ENCODE assay signal across 1 cellular context in genomic region chr10:78977761-78978305, GRCh38.
TF ChIP-seq lines count a peak whose summit lies in the region.

No MANE protein-coding gene starts in this region.

TF ChIP-seq in HepG2, 621 proteins besides CTCF, POLR2A, EP300 and RAD21 (continued from another document and continues in another):
- TF ChIP-seq, protein P1, sequence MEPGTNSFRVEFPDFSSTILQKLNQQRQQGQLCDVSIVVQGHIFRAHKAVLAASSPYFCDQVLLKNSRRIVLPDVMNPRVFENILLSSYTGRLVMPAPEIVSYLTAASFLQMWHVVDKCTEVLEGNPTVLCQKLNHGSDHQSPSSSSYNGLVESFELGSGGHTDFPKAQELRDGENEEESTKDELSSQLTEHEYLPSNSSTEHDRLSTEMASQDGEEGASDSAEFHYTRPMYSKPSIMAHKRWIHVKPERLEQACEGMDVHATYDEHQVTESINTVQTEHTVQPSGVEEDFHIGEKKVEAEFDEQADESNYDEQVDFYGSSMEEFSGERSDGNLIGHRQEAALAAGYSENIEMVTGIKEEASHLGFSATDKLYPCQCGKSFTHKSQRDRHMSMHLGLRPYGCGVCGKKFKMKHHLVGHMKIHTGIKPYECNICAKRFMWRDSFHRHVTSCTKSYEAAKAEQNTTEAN (CRISPR knock-in tag; conservative IDR thresholded peaks at IDR 0.05): no peak
- TF ChIP-seq PAF1 (CRISPR knock-in tag; IDR thresholded peaks at IDR 0.05) (no peak), BATF2 (CRISPR knock-in tag; IDR thresholded peaks at IDR 0.05) (no peak), SKIL (CRISPR knock-in tag; IDR thresholded peaks at IDR 0.05; ENCODE audit: borderline replicate concordance) (peak; percentile 76), NFIB (CRISPR knock-in tag; IDR thresholded peaks at IDR 0.05; ENCODE audit: borderline replicate concordance) (no peak), MBD4 (IDR thresholded peaks at IDR 0.05; ENCODE audit: borderline replicate concordance, low read length) (no peak), ZFP90 (CRISPR knock-in tag; IDR thresholded peaks at IDR 0.05; ENCODE audit: borderline replicate concordance) (no peak), HOXD1 (CRISPR knock-in tag; IDR thresholded peaks at IDR 0.05) (no peak), JARID2 (CRISPR knock-in tag; IDR thresholded peaks at IDR 0.05; ENCODE audit: insufficient replicate concordance) (no peak), PHF8 (CRISPR knock-in tag; IDR thresholded peaks at IDR 0.05) (no peak), ZNF343 (CRISPR knock-in tag; IDR thresholded peaks at IDR 0.05) (no peak), PRMT3 (CRISPR knock-in tag; IDR thresholded peaks at IDR 0.05; ENCODE audit: borderline replicate concordance, low read depth) (no peak), ZNF660 (CRISPR knock-in tag; IDR thresholded peaks at IDR 0.05; ENCODE audit: borderline replicate concordance, low read depth) (no peak), MXD1 (CRISPR knock-in tag; IDR thresholded peaks at IDR 0.05) (no peak), GABPB1 (CRISPR knock-in tag; IDR thresholded peaks at IDR 0.05) (peak; percentile 36; the same call in 1 of the 2 replicates), ZFYVE20 (CRISPR knock-in tag; IDR thresholded peaks at IDR 0.05; ENCODE audit: borderline replicate concordance, low read depth) (no peak), ZNF407 (CRISPR knock-in tag; IDR thresholded peaks at IDR 0.05; ENCODE audit: not compliant biosample characterization) (no peak), ZNF253 (CRISPR knock-in tag; IDR thresholded peaks at IDR 0.05; ENCODE audit: borderline replicate concordance) (no peak), CHCHD3 (CRISPR knock-in tag; IDR thresholded peaks at IDR 0.05) (no peak), ATAD3A (CRISPR knock-in tag; IDR thresholded peaks at IDR 0.05) (no peak), KDM2A (CRISPR knock-in tag; IDR thresholded peaks at IDR 0.05; ENCODE audit: borderline replicate concordance, low read depth) (peak; percentile 54; the same call in 1 of the 2 replicates), DR1 (CRISPR knock-in tag; IDR thresholded peaks at IDR 0.05) (no peak), THAP9 (CRISPR knock-in tag; IDR thresholded peaks at IDR 0.05; ENCODE audit: borderline replicate concordance) (no peak; the same call in 1 of the 2 replicates)
- TF ChIP-seq, protein P2, sequence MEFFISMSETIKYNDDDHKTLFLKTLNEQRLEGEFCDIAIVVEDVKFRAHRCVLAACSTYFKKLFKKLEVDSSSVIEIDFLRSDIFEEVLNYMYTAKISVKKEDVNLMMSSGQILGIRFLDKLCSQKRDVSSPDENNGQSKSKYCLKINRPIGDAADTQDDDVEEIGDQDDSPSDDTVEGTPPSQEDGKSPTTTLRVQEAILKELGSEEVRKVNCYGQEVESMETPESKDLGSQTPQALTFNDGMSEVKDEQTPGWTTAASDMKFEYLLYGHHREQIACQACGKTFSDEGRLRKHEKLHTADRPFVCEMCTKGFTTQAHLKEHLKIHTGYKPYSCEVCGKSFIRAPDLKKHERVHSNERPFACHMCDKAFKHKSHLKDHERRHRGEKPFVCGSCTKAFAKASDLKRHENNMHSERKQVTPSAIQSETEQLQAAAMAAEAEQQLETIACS (CRISPR knock-in tag; IDR thresholded peaks at IDR 0.05): no peak
- TF ChIP-seq, protein P3, sequence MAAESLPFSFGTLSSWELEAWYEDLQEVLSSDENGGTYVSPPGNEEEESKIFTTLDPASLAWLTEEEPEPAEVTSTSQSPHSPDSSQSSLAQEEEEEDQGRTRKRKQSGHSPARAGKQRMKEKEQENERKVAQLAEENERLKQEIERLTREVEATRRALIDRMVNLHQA (CRISPR knock-in tag; IDR thresholded peaks at IDR 0.05): no peak
- TF ChIP-seq, protein P4, sequence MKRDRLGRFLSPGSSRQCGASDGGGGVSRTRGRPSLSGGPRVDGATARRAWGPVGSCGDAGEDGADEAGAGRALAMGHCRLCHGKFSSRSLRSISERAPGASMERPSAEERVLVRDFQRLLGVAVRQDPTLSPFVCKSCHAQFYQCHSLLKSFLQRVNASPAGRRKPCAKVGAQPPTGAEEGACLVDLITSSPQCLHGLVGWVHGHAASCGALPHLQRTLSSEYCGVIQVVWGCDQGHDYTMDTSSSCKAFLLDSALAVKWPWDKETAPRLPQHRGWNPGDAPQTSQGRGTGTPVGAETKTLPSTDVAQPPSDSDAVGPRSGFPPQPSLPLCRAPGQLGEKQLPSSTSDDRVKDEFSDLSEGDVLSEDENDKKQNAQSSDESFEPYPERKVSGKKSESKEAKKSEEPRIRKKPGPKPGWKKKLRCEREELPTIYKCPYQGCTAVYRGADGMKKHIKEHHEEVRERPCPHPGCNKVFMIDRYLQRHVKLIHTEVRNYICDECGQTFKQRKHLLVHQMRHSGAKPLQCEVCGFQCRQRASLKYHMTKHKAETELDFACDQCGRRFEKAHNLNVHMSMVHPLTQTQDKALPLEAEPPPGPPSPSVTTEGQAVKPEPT (CRISPR knock-in tag; IDR thresholded peaks at IDR 0.05; ENCODE audit: low read depth): no peak
- TF ChIP-seq, protein P5, sequence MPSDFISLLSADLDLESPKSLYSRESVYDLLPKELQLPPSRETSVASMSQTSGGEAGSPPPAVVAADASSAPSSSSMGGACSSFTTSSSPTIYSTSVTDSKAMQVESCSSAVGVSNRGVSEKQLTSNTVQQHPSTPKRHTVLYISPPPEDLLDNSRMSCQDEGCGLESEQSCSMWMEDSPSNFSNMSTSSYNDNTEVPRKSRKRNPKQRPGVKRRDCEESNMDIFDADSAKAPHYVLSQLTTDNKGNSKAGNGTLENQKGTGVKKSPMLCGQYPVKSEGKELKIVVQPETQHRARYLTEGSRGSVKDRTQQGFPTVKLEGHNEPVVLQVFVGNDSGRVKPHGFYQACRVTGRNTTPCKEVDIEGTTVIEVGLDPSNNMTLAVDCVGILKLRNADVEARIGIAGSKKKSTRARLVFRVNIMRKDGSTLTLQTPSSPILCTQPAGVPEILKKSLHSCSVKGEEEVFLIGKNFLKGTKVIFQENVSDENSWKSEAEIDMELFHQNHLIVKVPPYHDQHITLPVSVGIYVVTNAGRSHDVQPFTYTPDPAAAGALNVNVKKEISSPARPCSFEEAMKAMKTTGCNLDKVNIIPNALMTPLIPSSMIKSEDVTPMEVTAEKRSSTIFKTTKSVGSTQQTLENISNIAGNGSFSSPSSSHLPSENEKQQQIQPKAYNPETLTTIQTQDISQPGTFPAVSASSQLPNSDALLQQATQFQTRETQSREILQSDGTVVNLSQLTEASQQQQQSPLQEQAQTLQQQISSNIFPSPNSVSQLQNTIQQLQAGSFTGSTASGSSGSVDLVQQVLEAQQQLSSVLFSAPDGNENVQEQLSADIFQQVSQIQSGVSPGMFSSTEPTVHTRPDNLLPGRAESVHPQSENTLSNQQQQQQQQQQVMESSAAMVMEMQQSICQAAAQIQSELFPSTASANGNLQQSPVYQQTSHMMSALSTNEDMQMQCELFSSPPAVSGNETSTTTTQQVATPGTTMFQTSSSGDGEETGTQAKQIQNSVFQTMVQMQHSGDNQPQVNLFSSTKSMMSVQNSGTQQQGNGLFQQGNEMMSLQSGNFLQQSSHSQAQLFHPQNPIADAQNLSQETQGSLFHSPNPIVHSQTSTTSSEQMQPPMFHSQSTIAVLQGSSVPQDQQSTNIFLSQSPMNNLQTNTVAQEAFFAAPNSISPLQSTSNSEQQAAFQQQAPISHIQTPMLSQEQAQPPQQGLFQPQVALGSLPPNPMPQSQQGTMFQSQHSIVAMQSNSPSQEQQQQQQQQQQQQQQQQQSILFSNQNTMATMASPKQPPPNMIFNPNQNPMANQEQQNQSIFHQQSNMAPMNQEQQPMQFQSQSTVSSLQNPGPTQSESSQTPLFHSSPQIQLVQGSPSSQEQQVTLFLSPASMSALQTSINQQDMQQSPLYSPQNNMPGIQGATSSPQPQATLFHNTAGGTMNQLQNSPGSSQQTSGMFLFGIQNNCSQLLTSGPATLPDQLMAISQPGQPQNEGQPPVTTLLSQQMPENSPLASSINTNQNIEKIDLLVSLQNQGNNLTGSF (CRISPR knock-in tag; IDR thresholded peaks at IDR 0.05): no peak
